8 cellular contexts compared by ENCODE assay signal in the genomic region with DNA sequence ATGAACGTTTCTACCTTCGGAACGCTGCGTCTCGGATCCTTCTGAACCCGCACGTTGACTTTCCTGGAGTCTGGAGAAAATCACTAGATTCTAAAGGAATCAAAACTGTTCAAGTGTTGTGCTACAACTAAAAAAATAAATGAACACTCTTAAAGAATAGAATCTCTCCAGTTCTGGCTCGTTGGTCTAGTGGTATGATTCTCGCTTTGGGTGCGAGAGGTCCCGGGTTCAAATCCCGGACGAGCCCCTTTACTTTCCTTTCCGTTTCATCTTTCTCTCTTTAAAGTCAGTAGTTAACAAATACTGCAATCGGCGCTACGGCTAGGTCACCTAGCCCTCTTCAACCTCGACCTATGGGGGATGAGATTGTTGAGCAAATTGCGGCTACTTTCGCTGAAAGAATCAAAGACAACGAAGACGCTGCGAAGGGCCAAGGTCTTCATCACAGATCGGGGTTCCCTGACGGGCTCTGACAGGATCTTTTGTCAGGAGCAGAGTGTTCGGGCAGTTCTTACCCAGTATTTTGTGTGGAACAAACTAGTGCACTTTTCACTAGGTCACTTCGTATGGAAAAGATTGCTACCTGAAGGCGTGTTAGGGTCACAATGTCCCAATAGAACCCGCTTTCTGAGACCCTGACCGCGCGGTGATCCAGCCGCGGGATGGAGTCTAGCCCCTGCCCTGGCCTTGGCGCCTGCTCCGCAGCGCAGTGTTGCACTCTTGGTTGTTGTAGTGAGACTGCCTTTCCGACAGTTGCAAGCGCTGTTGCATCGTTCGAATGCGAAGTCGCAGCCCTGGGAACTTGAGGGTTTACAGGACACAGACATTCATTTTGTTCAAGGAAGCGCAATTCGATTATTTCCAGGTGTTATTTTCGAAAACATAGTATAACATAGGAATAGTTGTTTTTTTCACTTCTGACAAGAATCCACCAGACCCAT. TPM values are rescaled to one million over a fixed set of nuclear protein-coding genes. Genes with fewer than 3 reads are reported as not detected.
DNase-seq lines count a peak whose midpoint lies in the region; ATAC-seq and TF ChIP-seq lines count a peak whose summit lies in the region.

No MANE protein-coding gene starts in this region.

- no peaks in the 10 kb centered on the region for H3K9me3 Mint-ChIP-seq in activated naive CD4-positive, alpha-beta T cell treated with anti-CD3 and anti-CD28 coated beads, Interleukin-2, amount 10 ng/mL, durations not matched to agents 7 days and 5 days

- no peaks in the 10 kb centered on the region for H3K36me3 ChIP-seq in heart right ventricle

- H3K27me3 ChIP-seq in heart right ventricle = peaks cover 0 to 100% (median 58%) of the 10 kb centered on the region in 7 donors

- no peaks in the 10 kb centered on the region for H3K36me3 Mint-ChIP-seq in activated naive CD4-positive, alpha-beta T cell treated with anti-CD3 and anti-CD28 coated beads, Interleukin-2, amount 10 ng/mL, durations not matched to agents 7 days and 5 days

- POLR2A ChIA-PET in RWPE1 (lab: Yijun Ruan, JAX; ENCODE audit: low non-redundant PET) = no interaction called here

- H3K27ac ChIP-seq in RWPE1 (no peak overlapping the region), heart right ventricle (no peak overlapping the region)

- peaks cover 33% of the 10 kb centered on the region for H3K4me1 Mint-ChIP-seq in activated naive CD4-positive, alpha-beta T cell treated with anti-CD3 and anti-CD28 coated beads, Interleukin-2, amount 10 ng/mL, durations not matched to agents 7 days and 5 days

- ATAC-seq in GM19467 (IDR thresholded peaks at IDR 0.05; ENCODE audit: unreplicated experiment) = peak; percentile 75
- peak; percentile 7 to 85 (median 60) for ATAC-seq in heart right ventricle

- peak overlapping the region; percentile 81 for H3K27ac Mint-ChIP-seq in activated naive CD4-positive, alpha-beta T cell treated with anti-CD3 and anti-CD28 coated beads, Interleukin-2, amount 10 ng/mL, durations not matched to agents 7 days and 5 days

- intact Hi-C loops in heart right ventricle (cut with DNase I) (loop anchor here in 5 of 10 donors (5.0 kb wide), 1 partner anchor 49 kb away; the partner anchor contains the start of gene RNASE4 (in 5 of the 5)), posterior vena cava (cut with DNase I) (no loop called here)

- CTCF ChIA-PET in RWPE1 (lab: Yijun Ruan, JAX) = interaction anchor here (0.7 to 2.2 kb wide), 4 partner anchors 20 to 306 kb away, joined by 3 to 9 read pairs (median 5); no protein-coding TSS in a partner anchor
- CTCF ChIA-PET in activated naive CD4-positive, alpha-beta T cell treated with anti-CD3 and anti-CD28 coated beads, Interleukin-2, amount 10 ng/mL, durations not matched to agents 7 days and 5 days (lab: Charles Lee) = interaction anchor here (3.1 kb wide), 1 partner anchor 51 kb away, joined by 16 read pairs; the partner anchor contains the start of gene RNASE4

- WGBS in heart right ventricle, 2 donors = 4 to 5% methylated on average over 46 of the region's 46 CpGs

- H3K9me3 ChIP-seq in heart right ventricle = no peaks in the 10 kb centered on the region

- peaks cover 0 to 35% (median 23%) of the 10 kb centered on the region in 9 donors for H3K4me1 ChIP-seq in heart right ventricle

- H3K4me3 ChIP-seq in heart right ventricle = peak overlapping the region in 8 of 10 donors; percentile 2 to 45 (median 30)

- peak overlapping the region; percentile 69 for H3K4me3 Mint-ChIP-seq in activated naive CD4-positive, alpha-beta T cell treated with anti-CD3 and anti-CD28 coated beads, Interleukin-2, amount 10 ng/mL, durations not matched to agents 7 days and 5 days

- TF ChIP-seq CTCF in RWPE1 (conservative IDR thresholded peaks at IDR 0.05; ENCODE audit: low read depth) (no peak), heart right ventricle (IDR thresholded peaks at IDR 0.05) (no peak)

- DNase-seq in CD1c-positive myeloid dendritic cell (ENCODE audit: extremely low spot score) (peak; percentile 48), HS-27A (ENCODE audit: low read depth) (peak; percentile 48), RWPE1 (ENCODE audit: low spot score) (peak; percentile 83), heart right ventricle (no peak), posterior vena cava (ENCODE audit: low spot score) (peak; percentile 84), NCI-H2029 treated with DMSO at 0.1 percent for 48 hours (lab: John Stamatoyannopoulos, UW) (no peak)
- peak; percentile 63 for DNase-seq in activated naive CD4-positive, alpha-beta T cell treated with anti-CD3 and anti-CD28 coated beads, Interleukin-2, amount 10 ng/mL, durations not matched to agents 7 days and 5 days

- peaks cover 81% of the 10 kb centered on the region for H3K27me3 Mint-ChIP-seq in activated naive CD4-positive, alpha-beta T cell treated with anti-CD3 and anti-CD28 coated beads, Interleukin-2, amount 10 ng/mL, durations not matched to agents 7 days and 5 days

RNA-seq across cellular contexts. Expression of gene OR6S1, which starts 8.4 kb away (rescaled TPM):
- not detected for total RNA-seq in heart right ventricle
- not detected for polyA plus RNA-seq in heart right ventricle
- not detected for total RNA-seq in posterior vena cava

RNA-seq across cellular contexts. Expression of gene RNASE12, which starts 41.9 kb away (rescaled TPM):
- total RNA-seq in heart right ventricle = not detected
- not detected for polyA plus RNA-seq in heart right ventricle
- not detected for total RNA-seq in posterior vena cava

RNA-seq across cellular contexts. Expression of gene RNASE11, which starts 45.3 kb away (rescaled TPM):
- not detected for total RNA-seq in heart right ventricle
- polyA plus RNA-seq in heart right ventricle = not detected
- not detected for total RNA-seq in posterior vena cava

RNA-seq across cellular contexts. Expression of gene RNASE4, which starts 51.3 kb away (rescaled TPM):
- 10 to 100 TPM in 2 of 10 donors, 1 to 10 TPM in 8; 2.3 to 13.6 (median 4.4) TPM for total RNA-seq in heart right ventricle
- 10 to 100 TPM; 11.2 to 16.2 TPM for polyA plus RNA-seq in heart right ventricle
- 10 to 100 TPM; 42.3 to 44.3 TPM for total RNA-seq in posterior vena cava

RNA-seq across cellular contexts. Expression of gene ANG, which starts 55.5 kb away (rescaled TPM):
- total RNA-seq in heart right ventricle = 1 to 10 TPM in 9 of 10 donors, under 1 TPM in 1; 0.79 to 4.1 (median 2.2) TPM
- 1 to 10 TPM; 5.4 to 7.0 TPM for polyA plus RNA-seq in heart right ventricle
- 10 to 100 TPM; 11.5 to 18.0 TPM for total RNA-seq in posterior vena cava

Comparison
In these comparisons a context has a peak if more than half of its experiments do, and no peak if none do; other contexts are left out.
1. DNase-seq: peak in CD1c-positive myeloid dendritic cell (single experiment), HS-27A (single experiment), RWPE1 (single experiment), activated naive CD4-positive, alpha-beta T cell treated with anti-CD3 and anti-CD28 coated beads, Interleukin-2, amount 10 ng/mL, durations not matched to agents 7 days and 5 days (single experiment) and posterior vena cava (single experiment); none in heart right ventricle (0 of 2) and NCI-H2029 treated with DMSO at 0.1 percent for 48 hours (single experiment).